In the genomic region with DNA sequence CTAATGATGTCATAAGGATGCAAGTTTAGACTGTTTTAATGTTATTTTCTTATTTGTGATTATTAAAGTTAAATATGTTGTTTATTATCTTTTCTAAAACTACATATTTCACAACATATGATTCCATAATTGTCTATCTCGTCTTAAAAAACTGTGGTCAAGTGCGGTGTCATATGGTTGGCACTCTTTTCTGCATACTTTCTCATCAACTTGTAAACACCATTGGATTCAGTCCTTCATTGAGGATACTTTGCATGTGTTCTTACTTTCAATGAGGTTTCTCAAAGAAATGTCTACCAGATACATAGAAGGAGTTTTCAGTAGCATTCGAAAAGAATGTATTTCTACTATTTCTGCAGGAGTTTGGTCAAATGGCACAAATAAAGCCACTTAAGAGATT, we compare ENCODE assay signal across 26 cellular contexts.
"Had no signal": no experiment of that assay in that cellular context is flagged by ENCODE, and none has a peak within 500 bp of the region (broad histone marks: within the 10 kb centered on the region; RNA-seq: fewer than 3 reads in every experiment).

No MANE protein-coding gene starts in this region.

- H3K4me3 ChIP-seq: SK-N-MC had no signal

- H3K4me1 Mint-ChIP-seq: activated CD4-positive, alpha-beta memory T cell treated with anti-CD3 and anti-CD28 coated beads, Interleukin-2, amount 10 ng/mL, durations not matched to agents 7 days and 5 days; activated naive CD4-positive, alpha-beta T cell treated with anti-CD3 and anti-CD28 coated beads, Interleukin-2, amount 10 ng/mL, durations not matched to agents 7 days and 5 days had no signal

- H3K27ac Mint-ChIP-seq: activated B cell treated with CpG ODN at 0.5 μM for 24 hours; activated CD4-positive, alpha-beta memory T cell treated with anti-CD3 and anti-CD28 coated beads, Interleukin-2, amount 10 ng/mL, durations not matched to agents 7 days and 5 days; activated naive CD4-positive, alpha-beta T cell treated with anti-CD3 and anti-CD28 coated beads, Interleukin-2, amount 10 ng/mL, durations not matched to agents 7 days and 5 days; activated naive CD8-positive, alpha-beta T cell treated with anti-CD3 and anti-CD28 coated beads for 36 hours; activated T-helper 2 cell treated with anti-CD3 and anti-CD28 coated beads, Interferon-gamma antibody, Interleukin-2, Interleukin-4, amounts not matched to agents 10 μg/mL and 5 μg/mL and 100 μg/mL, durations not matched to agents 14 hours and 24 hours and 36 hours; T-cell had no signal

- ATAC-seq: Right ventricle myocardium inferior, T-cell had no signal

- H3K4me3 Mint-ChIP-seq: activated B cell treated with CpG ODN at 0.5 μM for 24 hours; activated CD4-positive, alpha-beta memory T cell treated with anti-CD3 and anti-CD28 coated beads, Interleukin-2, amount 10 ng/mL, durations not matched to agents 7 days and 5 days; activated naive CD4-positive, alpha-beta T cell treated with anti-CD3 and anti-CD28 coated beads, Interleukin-2, amount 10 ng/mL, durations not matched to agents 7 days and 5 days; activated naive CD8-positive, alpha-beta T cell treated with anti-CD3 and anti-CD28 coated beads for 36 hours; T-cell had no signal

- DNase-seq: activated B cell treated with CpG ODN at 0.5 μM for 24 hours; activated CD4-positive, alpha-beta memory T cell treated with anti-CD3 and anti-CD28 coated beads, Interleukin-2, amount 10 ng/mL, durations not matched to agents 7 days and 5 days; activated CD4-positive, alpha-beta T cell treated with anti-CD3 and anti-CD28 coated beads for 1 hour; activated CD4-positive, alpha-beta T cell treated with anti-CD3 and anti-CD28 coated beads, Interleukin-2, amount 50 U/mL, for 1 hour; activated gamma-delta T cell treated with Interleukin-2 at 50 U/mL for 16 hours; activated naive CD4-positive, alpha-beta T cell treated with anti-CD3 and anti-CD28 coated beads, Interleukin-2, amount 10 ng/mL, durations not matched to agents 7 days and 5 days; activated naive CD8-positive, alpha-beta T cell treated with anti-CD3 and anti-CD28 coated beads for 36 hours; activated T-cell treated with anti-CD3 and anti-CD28 coated beads for 4 hours; anterior cingulate cortex; cerebellar nuclear complex; Kasumi-1; NCI-H146; NCI-H187 treated with DMSO at 0.1 percent for 48 hours; NCI-H2107; NCI-H2171 treated with DMSO at 0.1 percent for 48 hours; NCI-H345; NCI-H510A; NCI-H526 treated with DMSO at 0.1 percent for 48 hours; NCI-H82; RPMI8226; T-cell; T-helper 2 cell; T1000 had no signal

- H3K27ac ChIP-seq: SK-N-MC had no signal

- H3K9me3 Mint-ChIP-seq: activated B cell treated with CpG ODN at 0.5 μM for 24 hours; activated CD4-positive, alpha-beta memory T cell treated with anti-CD3 and anti-CD28 coated beads, Interleukin-2, amount 10 ng/mL, durations not matched to agents 7 days and 5 days; activated naive CD4-positive, alpha-beta T cell treated with anti-CD3 and anti-CD28 coated beads, Interleukin-2, amount 10 ng/mL, durations not matched to agents 7 days and 5 days; activated naive CD8-positive, alpha-beta T cell treated with anti-CD3 and anti-CD28 coated beads for 36 hours; activated T-helper 2 cell treated with anti-CD3 and anti-CD28 coated beads, Interferon-gamma antibody, Interleukin-2, Interleukin-4, amounts not matched to agents 10 μg/mL and 5 μg/mL and 100 μg/mL, durations not matched to agents 14 hours and 24 hours and 36 hours; T-cell had no signal

- H3K27me3 Mint-ChIP-seq: activated B cell treated with CpG ODN at 0.5 μM for 24 hours; activated CD4-positive, alpha-beta memory T cell treated with anti-CD3 and anti-CD28 coated beads, Interleukin-2, amount 10 ng/mL, durations not matched to agents 7 days and 5 days; activated naive CD4-positive, alpha-beta T cell treated with anti-CD3 and anti-CD28 coated beads, Interleukin-2, amount 10 ng/mL, durations not matched to agents 7 days and 5 days; activated naive CD8-positive, alpha-beta T cell treated with anti-CD3 and anti-CD28 coated beads for 36 hours; T-cell had no signal
